ENCODE assay signal across 30 cellular contexts in the genomic region with DNA sequence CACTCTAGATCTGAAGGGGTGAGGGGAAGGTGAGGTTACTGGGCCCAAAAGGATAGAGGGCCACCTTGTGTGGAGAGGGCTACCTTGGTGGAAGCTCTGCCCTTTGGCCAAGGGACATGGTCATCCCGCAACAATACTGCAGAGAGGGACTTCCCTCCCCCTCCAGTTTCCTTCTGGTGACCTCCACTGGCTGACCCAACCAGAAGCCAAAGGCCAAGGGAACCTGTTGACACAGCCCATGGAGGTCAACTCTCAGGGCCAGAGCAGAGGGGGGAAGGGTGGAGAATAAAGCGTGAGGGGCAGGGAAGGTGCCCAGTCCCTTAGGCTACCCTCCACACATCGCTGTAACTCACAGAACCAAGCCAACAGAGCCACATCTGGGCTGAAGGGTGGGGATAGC. TPM values are rescaled to one million over a fixed set of nuclear protein-coding genes. Genes with fewer than 3 reads are reported as not detected.
"Had no signal": no experiment of that assay in that cellular context is flagged by ENCODE, and none has a peak within 500 bp of the region (broad histone marks: within the 10 kb centered on the region; RNA-seq: fewer than 3 reads in every experiment).

No MANE protein-coding gene starts in this region.

- DNase-seq: naive thymus-derived CD4-positive, alpha-beta T cell; nephron progenitor cell; occipital lobe; ovary; posterior cingulate gyrus; psoas muscle; right cardiac atrium; spleen; stimulated activated CD4-positive, alpha-beta T cell treated with anti-CD3 and anti-CD28 coated beads, Interleukin-12 subunit alpha, Interleukin-12 subunit beta, amount 100 ng/mL, for 4 hours; stimulated activated CD4-positive, alpha-beta T cell treated with anti-CD3 and anti-CD28 coated beads, Interleukin-1b, Interleukin-23, amount 100 ng/mL, for 48 hours; stimulated activated CD4-positive, alpha-beta T cell treated with anti-CD3 and anti-CD28 coated beads, Interleukin-4, amount 100 ng/mL, for 1 hour; stimulated activated CD4-positive, alpha-beta T cell treated with anti-CD3 and anti-CD28 coated beads, Interleukin-4, amount 100 ng/mL, for 4 hours; stimulated activated CD8-positive, alpha-beta memory T cell treated with anti-CD3 and anti-CD28 coated beads, Interleukin-4, amount 100 ng/mL, for 48 hours; stimulated activated naive B cell treated with anti-CD40 and anti-IgM and Interleukin-4, amounts not matched to agents 10 μg/mL and 1 μg/mL and 100 μg/mL, for 72 hours; stimulated activated naive CD4-positive, alpha-beta T cell treated with Interleukin-2 at 50 U/mL for 16 hours; stomach; thyroid gland; upper lobe of right lung; uterus had no signal

- H3K27ac ChIP-seq: ovary, parathyroid adenoma, psoas muscle, skin epidermis, spleen, stomach, thoracic aorta, thyroid gland, tibial nerve, upper lobe of right lung, uterus had no signal

- H3K4me1 ChIP-seq: parathyroid adenoma, psoas muscle, spleen, stomach, upper lobe of right lung, uterus had no signal

- H3K27me3 Mint-ChIP-seq: type B pancreatic cell had no signal

- H3K4me1 Mint-ChIP-seq: neural crest cell had no signal

- H3K9me3 ChIP-seq: ovary, psoas muscle, spleen, stomach, thoracic aorta, thyroid gland, tibial nerve, upper lobe of right lung, uterus had no signal

- H3K27me3 ChIP-seq: ovary, thyroid gland, tibial nerve, upper lobe of right lung, uterus had no signal

- H3K4me3 Mint-ChIP-seq: naive thymus-derived CD4-positive, alpha-beta T cell; natural killer cell treated with Interleukin-12 subunit alpha and Interleukin-12 subunit beta and Interleukin-15 and Interleukin-18, amount 100 ng/mL, for 72 hours; nephron progenitor cell; neural crest cell; stimulated activated naive B cell treated with anti-CD40 and anti-IgM and Interleukin-4, amounts not matched to agents 10 μg/mL and 1 μg/mL and 100 μg/mL, for 72 hours; stimulated activated naive CD8-positive, alpha-beta T cell treated with anti-CD3 and anti-CD28 coated beads, Interleukin-15, Interleukin-2, amounts not matched to agents 100 ng/mL and 50 ng/mL, for 24 hours; type B pancreatic cell had no signal

- H3K9ac ChIP-seq: parathyroid adenoma had no signal

- ATAC-seq: naive thymus-derived CD4-positive, alpha-beta T cell; natural killer cell treated with Interleukin-12 subunit alpha and Interleukin-12 subunit beta and Interleukin-15 and Interleukin-18, amount 100 ng/mL, for 72 hours; psoas muscle; right cardiac atrium; sciatic nerve; stimulated activated naive B cell treated with anti-CD40 and anti-IgM and Interleukin-4, amounts not matched to agents 10 μg/mL and 1 μg/mL and 100 μg/mL, for 72 hours; upper lobe of right lung had no signal

- H3K36me3 Mint-ChIP-seq: naive thymus-derived CD4-positive, alpha-beta T cell; natural killer cell treated with Interleukin-12 subunit alpha and Interleukin-12 subunit beta and Interleukin-15 and Interleukin-18, amount 100 ng/mL, for 72 hours; stimulated activated naive B cell treated with anti-CD40 and anti-IgM and Interleukin-4, amounts not matched to agents 10 μg/mL and 1 μg/mL and 100 μg/mL, for 72 hours; type B pancreatic cell had no signal

- H3K36me3 ChIP-seq: ovary, spleen, stomach, thoracic aorta, thyroid gland, tibial nerve, upper lobe of right lung, uterus had no signal

- H3K79me2 ChIP-seq: parathyroid adenoma had no signal

- H3K4me3 ChIP-seq: ovary, psoas muscle, skin epidermis, smooth muscle cell, spleen, stomach, thoracic aorta, thyroid gland, tibial nerve, upper lobe of right lung, uterus had no signal

- H3K27ac Mint-ChIP-seq: naive thymus-derived CD4-positive, alpha-beta T cell; natural killer cell treated with Interleukin-12 subunit alpha and Interleukin-12 subunit beta and Interleukin-15 and Interleukin-18, amount 100 ng/mL, for 72 hours; nephron progenitor cell; progenitor cell of endocrine pancreas; stimulated activated naive B cell treated with anti-CD40 and anti-IgM and Interleukin-4, amounts not matched to agents 10 μg/mL and 1 μg/mL and 100 μg/mL, for 72 hours; stimulated activated naive CD8-positive, alpha-beta T cell treated with anti-CD3 and anti-CD28 coated beads, Interleukin-15, Interleukin-2, amounts not matched to agents 100 ng/mL and 50 ng/mL, for 24 hours; type B pancreatic cell had no signal

- H3K9me3 Mint-ChIP-seq: naive thymus-derived CD4-positive, alpha-beta T cell; natural killer cell treated with Interleukin-12 subunit alpha and Interleukin-12 subunit beta and Interleukin-15 and Interleukin-18, amount 100 ng/mL, for 72 hours; nephron progenitor cell; neural crest cell; stimulated activated naive B cell treated with anti-CD40 and anti-IgM and Interleukin-4, amounts not matched to agents 10 μg/mL and 1 μg/mL and 100 μg/mL, for 72 hours; stimulated activated naive CD8-positive, alpha-beta T cell treated with anti-CD3 and anti-CD28 coated beads, Interleukin-15, Interleukin-2, amounts not matched to agents 100 ng/mL and 50 ng/mL, for 24 hours; type B pancreatic cell had no signal

- H3K4me2 ChIP-seq: smooth muscle cell had no signal

- H2AFZ ChIP-seq: parathyroid adenoma had no signal

RNA-seq across cellular contexts. Expression of gene RHOD, which starts 15.0 kb away (rescaled TPM):
- total RNA-seq: natural killer cell treated with Interleukin-12 subunit alpha and Interleukin-12 subunit beta and Interleukin-15 and Interleukin-18, amount 100 ng/mL, for 72 hours; occipital lobe had no signal

RNA-seq across cellular contexts. Expression of gene SYT12, which starts 18.7 kb away (rescaled TPM):
- total RNA-seq: naive thymus-derived CD4-positive, alpha-beta T cell; spleen; stomach; upper lobe of right lung had no signal
- polyA plus RNA-seq: naive thymus-derived CD4-positive, alpha-beta T cell had no signal
